In the genomic region with DNA sequence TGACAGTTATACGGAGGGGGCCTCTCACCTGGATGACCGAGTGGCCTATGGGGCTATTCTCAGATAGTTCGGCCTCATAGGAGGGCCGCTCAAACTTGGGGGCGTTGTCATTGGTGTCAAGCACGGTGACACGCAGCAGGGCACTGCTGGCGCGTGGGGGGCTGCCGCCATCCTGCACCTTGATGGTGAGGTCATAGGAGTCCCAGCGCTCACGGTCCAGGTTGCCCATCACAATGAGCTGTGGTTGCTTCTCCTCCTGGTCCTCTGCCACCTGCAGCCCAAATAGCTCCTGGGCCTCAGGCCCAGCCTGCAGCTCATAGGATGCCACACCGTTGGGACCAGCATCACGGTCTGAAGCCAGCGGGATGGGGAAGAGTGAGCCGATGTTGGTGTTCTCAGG, we compare ENCODE assay signal across 20 cellular contexts. TPM values are rescaled to one million over a fixed set of nuclear protein-coding genes. Genes with fewer than 3 reads are reported as not detected.
"Had no signal": no experiment of that assay in that cellular context is flagged by ENCODE, and none has a peak within 500 bp of the region (broad histone marks: within the 10 kb centered on the region; RNA-seq: fewer than 3 reads in every experiment).

No MANE protein-coding gene starts in this region.

- H3K9me3 Mint-ChIP-seq: activated CD4-positive, alpha-beta memory T cell treated with anti-CD3 and anti-CD28 coated beads for 36 hours; activated naive CD8-positive, alpha-beta T cell treated with anti-CD3 and anti-CD28 coated beads, Interleukin-2, amount 50 U/mL, for 24 hours; central memory CD8-positive, alpha-beta T cell; immature natural killer cell; nephron; stimulated activated naive CD8-positive, alpha-beta T cell treated with anti-CD3 and anti-CD28 coated beads, Interleukin-15, Interleukin-2, amounts not matched to agents 100 ng/mL and 50 ng/mL, for 24 hours had no signal

- ATAC-seq: activated CD8-positive, alpha-beta memory T cell treated with anti-CD3 and anti-CD28 coated beads, Interleukin-2, amount 10 ng/mL, durations not matched to agents 7 days and 5 days; activated naive CD8-positive, alpha-beta T cell treated with anti-CD3 and anti-CD28 coated beads, Interleukin-2, amount 50 U/mL, for 24 hours; left cardiac atrium had no signal

- H3K27me3 ChIP-seq: brain microvascular endothelial cell, testis, upper lobe of left lung had no signal

- H3K4me3 ChIP-seq: esophagus muscularis mucosa, testis, upper lobe of left lung had no signal

- H3K4me1 Mint-ChIP-seq: activated CD8-positive, alpha-beta memory T cell treated with anti-CD3 and anti-CD28 coated beads, Interleukin-2, amount 10 ng/mL, durations not matched to agents 7 days and 5 days; activated naive CD8-positive, alpha-beta T cell treated with anti-CD3 and anti-CD28 coated beads, Interleukin-2, amount 50 U/mL, for 24 hours; central memory CD8-positive, alpha-beta T cell; nephron had no signal

- H3K9me3 ChIP-seq: esophagus muscularis mucosa, testis, upper lobe of left lung had no signal

- H3K36me3 ChIP-seq: brain microvascular endothelial cell had no signal

- H3K27ac ChIP-seq: brain microvascular endothelial cell, esophagus muscularis mucosa, testis had no signal

- H3K36me3 Mint-ChIP-seq: activated CD4-positive, alpha-beta memory T cell treated with anti-CD3 and anti-CD28 coated beads for 36 hours; activated CD8-positive, alpha-beta memory T cell treated with anti-CD3 and anti-CD28 coated beads, Interleukin-2, amount 10 ng/mL, durations not matched to agents 7 days and 5 days had no signal

- H3K4me3 Mint-ChIP-seq: activated CD4-positive, alpha-beta memory T cell treated with anti-CD3 and anti-CD28 coated beads for 36 hours; activated CD8-positive, alpha-beta memory T cell treated with anti-CD3 and anti-CD28 coated beads, Interleukin-2, amount 10 ng/mL, durations not matched to agents 7 days and 5 days; activated naive CD8-positive, alpha-beta T cell treated with anti-CD3 and anti-CD28 coated beads, Interleukin-2, amount 50 U/mL, for 24 hours; central memory CD8-positive, alpha-beta T cell; immature natural killer cell; nephron; stimulated activated naive CD8-positive, alpha-beta T cell treated with anti-CD3 and anti-CD28 coated beads, Interleukin-15, Interleukin-2, amounts not matched to agents 100 ng/mL and 50 ng/mL, for 24 hours had no signal

- H3K27ac Mint-ChIP-seq: activated CD4-positive, alpha-beta memory T cell treated with anti-CD3 and anti-CD28 coated beads for 36 hours; activated CD8-positive, alpha-beta memory T cell treated with anti-CD3 and anti-CD28 coated beads, Interleukin-2, amount 10 ng/mL, durations not matched to agents 7 days and 5 days; activated naive CD8-positive, alpha-beta T cell treated with anti-CD3 and anti-CD28 coated beads, Interleukin-2, amount 50 U/mL, for 24 hours; immature natural killer cell; nephron; progenitor cell of endocrine pancreas; stimulated activated naive CD8-positive, alpha-beta T cell treated with anti-CD3 and anti-CD28 coated beads, Interleukin-15, Interleukin-2, amounts not matched to agents 100 ng/mL and 50 ng/mL, for 24 hours had no signal

- DNase-seq: activated CD4-positive, alpha-beta memory T cell treated with anti-CD3 and anti-CD28 coated beads for 36 hours; activated CD8-positive, alpha-beta memory T cell treated with anti-CD3 and anti-CD28 coated beads, Interleukin-2, amount 10 ng/mL, durations not matched to agents 7 days and 5 days; activated naive CD4-positive, alpha-beta T cell treated with Interleukin-2 at 50 U/mL for 16 hours; activated naive CD8-positive, alpha-beta T cell treated with anti-CD3 and anti-CD28 coated beads, Interleukin-2, amount 50 U/mL, for 24 hours; brain microvascular endothelial cell; cortex of kidney; effector CD4-positive, alpha-beta T cell; immature natural killer cell; left cardiac atrium; mesendoderm; occipital lobe; stimulated activated CD4-positive, alpha-beta T cell treated with anti-CD3 and anti-CD28 coated beads, Interleukin-2, amount 100 ng/mL, for 24 hours; testis; upper lobe of left lung had no signal

RNA-seq across cellular contexts. Expression of a gene that starts 9.7 kb away (rescaled TPM):
- total RNA-seq: activated CD4-positive, alpha-beta memory T cell treated with anti-CD3 and anti-CD28 coated beads for 36 hours; activated CD8-positive, alpha-beta memory T cell treated with anti-CD3 and anti-CD28 coated beads, Interleukin-2, amount 10 ng/mL, durations not matched to agents 7 days and 5 days; T-helper 2 cell treated with Interferon-gamma antibody and Interleukin-4, amounts not matched to agents 100 ng/mL and 5 ng/mL, for 36 hours had no signal
